ENCODE assay signal across 8 cellular contexts in genomic region chr1:154186177-154186576, GRCh38. TPM values are rescaled to one million over a fixed set of nuclear protein-coding genes. Genes with fewer than 3 reads are reported as not detected.
DNase-seq lines count a peak whose midpoint lies in the region; ATAC-seq and TF ChIP-seq lines count a peak whose summit lies in the region.

No MANE protein-coding gene starts in this region.

- peaks cover 8% of the 10 kb centered on the region for H3K36me3 Mint-ChIP-seq in CD4-positive, CD25-positive, alpha-beta regulatory T cell

- peak; percentile 34 to 82 (median 67) for DNase-seq in CD4-positive, CD25-positive, alpha-beta regulatory T cell
- DNase-seq in HT1080 (ENCODE audit: low read depth): peak; percentile 53
- DNase-seq in NT2/D1 (ENCODE audit: low read depth, low spot score): peak; percentile 84
- DNase-seq in activated T-cell treated with anti-CD3 and anti-CD28 coated beads for 1 hour (ENCODE audit: low read depth): peak; percentile 41
- peak; percentile 65 for DNase-seq in fibroblast of villous mesenchyme (ENCODE audit: low read depth)
- DNase-seq in stimulated activated CD4-positive, alpha-beta T cell treated with anti-CD3 and anti-CD28 coated beads, Interleukin-12 subunit alpha, Interleukin-12 subunit beta, amount 100 ng/mL, for 24 hours (ENCODE audit: low read depth in 2 of 2): peak; percentile 44 to 68

- H3K9me3 Mint-ChIP-seq in CD4-positive, CD25-positive, alpha-beta regulatory T cell: peaks cover 0 to 2% (median 0%) of the 10 kb centered on the region in 7 donors

- peaks cover 11% of the 10 kb centered on the region for H3K27me3 Mint-ChIP-seq in CD4-positive, CD25-positive, alpha-beta regulatory T cell

- ATAC-seq in CD4-positive, CD25-positive, alpha-beta regulatory T cell (ENCODE audit: low read depth in 2 of 2): no peak
- ATAC-seq in HG02798 (IDR thresholded peaks at IDR 0.05; ENCODE audit: poor library complexity, unreplicated experiment) (no peak), GM18870 (IDR thresholded peaks at IDR 0.05; ENCODE audit: unreplicated experiment) (no peak)

- no peak overlapping the region for H3K4me3 ChIP-seq in CD4-positive, CD25-positive, alpha-beta regulatory T cell (ENCODE audit: low read depth, low read length)
- no peak overlapping the region for H3K4me3 ChIP-seq in NT2/D1 (ENCODE audit: insufficient read length, low read depth)
- no peak overlapping the region for H3K4me3 ChIP-seq in fibroblast of villous mesenchyme (ENCODE audit: low read depth, low read length)

- H3K36me3 ChIP-seq in CD4-positive, CD25-positive, alpha-beta regulatory T cell (ENCODE audit: control insufficient read depth, insufficient read depth, low read length): no peaks in the 10 kb centered on the region
- peaks cover 8% of the 10 kb centered on the region for H3K36me3 ChIP-seq in NT2/D1 (ENCODE audit: insufficient read depth, insufficient read length, low read length)

- peak overlapping the region in 3 of 4 donors; percentile 35 to 82 (median 42) for H3K4me3 Mint-ChIP-seq in CD4-positive, CD25-positive, alpha-beta regulatory T cell

- H3K4me1 ChIP-seq in CD4-positive, CD25-positive, alpha-beta regulatory T cell (ENCODE audit: control insufficient read depth, insufficient read depth, low read length, poor library complexity, severe bottlenecking): peaks cover 21% of the 10 kb centered on the region
- peaks cover 2% of the 10 kb centered on the region for H3K4me1 ChIP-seq in NT2/D1 (ENCODE audit: insufficient read depth, insufficient read length)

- no peak overlapping the region for H3K27ac ChIP-seq in CD4-positive, CD25-positive, alpha-beta regulatory T cell (ENCODE audit: insufficient read depth, low read length, poor library complexity, severe bottlenecking)

- peak overlapping the region; percentile 14 for H3K9ac ChIP-seq in NT2/D1 (ENCODE audit: insufficient read length, low read depth)

- peaks cover 4% of the 10 kb centered on the region for H3K27me3 ChIP-seq in CD4-positive, CD25-positive, alpha-beta regulatory T cell (ENCODE audit: control insufficient read depth, insufficient read depth, low read length)
- H3K27me3 ChIP-seq in NT2/D1 (ENCODE audit: insufficient read depth, insufficient read length): no peaks in the 10 kb centered on the region

- no peaks in the 10 kb centered on the region for H3K9me3 ChIP-seq in CD4-positive, CD25-positive, alpha-beta regulatory T cell (ENCODE audit: control insufficient read depth in 2 of 2, low read length in 2 of 2)
- no peaks in the 10 kb centered on the region for H3K9me3 ChIP-seq in NT2/D1 (ENCODE audit: insufficient read depth, low read length)

- peak; percentile 59 for TF ChIP-seq CTCF in fibroblast of villous mesenchyme (IDR thresholded peaks at IDR 0.05; ENCODE audit: insufficient read depth, low read depth, low read length)

- no peak overlapping the region for H3K27ac Mint-ChIP-seq in CD4-positive, CD25-positive, alpha-beta regulatory T cell

- H3K4me1 Mint-ChIP-seq in CD4-positive, CD25-positive, alpha-beta regulatory T cell: peaks cover 10 to 20% (median 14%) of the 10 kb centered on the region in 4 donors

RNA-seq across cellular contexts. Expression of gene TPM3, which starts 5.7 kb away (rescaled TPM):
- total RNA-seq in CD4-positive, CD25-positive, alpha-beta regulatory T cell: 412 TPM
- 1,000 to 10,000 TPM in 1 of 4 donors, 100 to 1,000 TPM in 3; 780 to 1,027 (median 844) TPM for polyA plus RNA-seq in CD4-positive, CD25-positive, alpha-beta regulatory T cell
- total RNA-seq in HT1080 (2014; rRNA removed; shearing (Covaris generic)): 703 and 744 TPM in 2 replicates
- polyA plus RNA-seq in HT1080 (2015; cell fraction: cytosol; rRNA removed): 693 and 787 TPM in 2 replicates
- 470 and 483 TPM in 2 replicates for polyA plus RNA-seq in HT1080 (2015; cell fraction: nucleus; rRNA removed)
- total RNA-seq in fibroblast of villous mesenchyme: 333 and 503 TPM in 2 replicates

RNA-seq across cellular contexts. Expression of gene CFAP141, which starts 20.0 kb away (rescaled TPM):
- total RNA-seq in CD4-positive, CD25-positive, alpha-beta regulatory T cell: not detected
- polyA plus RNA-seq in CD4-positive, CD25-positive, alpha-beta regulatory T cell: not detected
- total RNA-seq in HT1080 (2014; rRNA removed; shearing (Covaris generic)): not detected in 2 replicates
- not detected in 2 replicates for polyA plus RNA-seq in HT1080 (2015; cell fraction: cytosol; rRNA removed)
- polyA plus RNA-seq in HT1080 (2015; cell fraction: nucleus; rRNA removed): not detected in 2 replicates
- total RNA-seq in fibroblast of villous mesenchyme: not detected in 2 replicates

RNA-seq across cellular contexts. Expression of gene NUP210L, which starts 31.3 kb away (rescaled TPM):
- 0.10 TPM for total RNA-seq in CD4-positive, CD25-positive, alpha-beta regulatory T cell
- under 1 TPM in 2 of 4 donors, not detected in 2; 0.02 to 0.17 TPM for polyA plus RNA-seq in CD4-positive, CD25-positive, alpha-beta regulatory T cell
- total RNA-seq in HT1080 (2014; rRNA removed; shearing (Covaris generic)): 0.03 TPM in 1 of 2 replicates, not detected in the other
- not detected in 2 replicates for polyA plus RNA-seq in HT1080 (2015; cell fraction: cytosol; rRNA removed)
- polyA plus RNA-seq in HT1080 (2015; cell fraction: nucleus; rRNA removed): 0.05 TPM in 1 of 2 replicates, not detected in the other
- under 0.01 TPM in 1 of 2 replicates, not detected in the other for total RNA-seq in fibroblast of villous mesenchyme

RNA-seq across cellular contexts. Expression of gene UBAP2L, which starts 34.6 kb away (rescaled TPM):
- total RNA-seq in CD4-positive, CD25-positive, alpha-beta regulatory T cell: 194 TPM
- 10 to 100 TPM; 40.8 to 53.0 (median 46.0) TPM for polyA plus RNA-seq in CD4-positive, CD25-positive, alpha-beta regulatory T cell
- 104 and 140 TPM in 2 replicates for total RNA-seq in HT1080 (2014; rRNA removed; shearing (Covaris generic))
- polyA plus RNA-seq in HT1080 (2015; cell fraction: cytosol; rRNA removed): 122 and 130 TPM in 2 replicates
- polyA plus RNA-seq in HT1080 (2015; cell fraction: nucleus; rRNA removed): 336 and 368 TPM in 2 replicates
- 79.6 and 126 TPM in 2 replicates for total RNA-seq in fibroblast of villous mesenchyme
